Comparison of ENCODE assay signal across 1 cellular context in the genomic region with DNA sequence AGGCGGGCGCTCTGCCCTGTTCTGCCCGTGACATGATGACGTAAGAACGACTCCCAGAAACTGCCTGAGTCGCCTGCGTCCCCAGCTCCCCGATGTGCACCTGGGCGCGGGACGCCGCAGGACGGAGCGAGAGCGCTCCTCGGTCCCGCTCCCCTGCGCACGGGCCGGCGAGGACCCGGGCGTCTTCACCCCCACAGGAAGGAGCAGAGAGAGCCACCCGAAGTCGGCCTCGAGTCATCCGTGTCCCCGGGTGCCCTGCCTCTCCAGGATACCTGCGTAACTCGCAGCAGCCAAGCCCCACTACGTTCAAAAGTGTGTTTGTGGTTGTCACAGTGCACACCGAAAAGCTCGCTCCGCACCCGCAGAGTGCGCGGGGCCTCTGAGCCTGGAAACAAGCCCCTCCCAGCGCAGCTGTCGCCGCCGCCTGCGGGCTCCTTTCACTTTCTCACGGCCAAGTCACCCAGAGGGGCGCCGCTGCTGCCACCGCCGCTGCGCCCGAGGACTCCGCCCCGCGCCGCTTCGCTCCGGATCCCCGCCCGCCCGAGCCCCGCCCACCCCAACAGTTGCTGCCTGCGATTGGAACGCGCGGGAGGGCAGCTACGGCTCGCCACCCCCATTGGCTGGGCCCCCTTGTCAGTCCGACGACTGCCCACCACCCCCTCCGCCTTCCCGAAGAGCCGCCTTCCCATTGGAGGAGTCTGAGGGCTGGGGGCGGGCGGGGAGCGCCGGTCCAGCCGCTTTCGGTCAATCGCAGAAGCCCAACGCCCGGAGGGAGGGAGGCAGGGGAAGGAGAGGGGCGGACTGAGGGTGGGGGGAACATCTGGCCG.
TF ChIP-seq lines count a peak whose summit lies in the region.

No MANE protein-coding gene starts in this region.

TF ChIP-seq in HepG2, 621 proteins besides CTCF, POLR2A, EP300 and RAD21 (continued from another document and continues in another):
- TF ChIP-seq ZNF687 (CRISPR knock-in tag; IDR thresholded peaks at IDR 0.05) = peak; percentile 80
- TF ChIP-seq ZNF678 (CRISPR knock-in tag; IDR thresholded peaks at IDR 0.05) = no peak
- no peak for TF ChIP-seq ZNF484 (CRISPR knock-in tag; IDR thresholded peaks at IDR 0.05; ENCODE audit: borderline replicate concordance, low read depth)
- TF ChIP-seq SIN3A (IDR thresholded peaks at IDR 0.05; ENCODE audit: borderline replicate concordance, low read depth, low read length) = peak; percentile 65; the same call in 1 of the 2 replicates
- TF ChIP-seq, protein P1, sequence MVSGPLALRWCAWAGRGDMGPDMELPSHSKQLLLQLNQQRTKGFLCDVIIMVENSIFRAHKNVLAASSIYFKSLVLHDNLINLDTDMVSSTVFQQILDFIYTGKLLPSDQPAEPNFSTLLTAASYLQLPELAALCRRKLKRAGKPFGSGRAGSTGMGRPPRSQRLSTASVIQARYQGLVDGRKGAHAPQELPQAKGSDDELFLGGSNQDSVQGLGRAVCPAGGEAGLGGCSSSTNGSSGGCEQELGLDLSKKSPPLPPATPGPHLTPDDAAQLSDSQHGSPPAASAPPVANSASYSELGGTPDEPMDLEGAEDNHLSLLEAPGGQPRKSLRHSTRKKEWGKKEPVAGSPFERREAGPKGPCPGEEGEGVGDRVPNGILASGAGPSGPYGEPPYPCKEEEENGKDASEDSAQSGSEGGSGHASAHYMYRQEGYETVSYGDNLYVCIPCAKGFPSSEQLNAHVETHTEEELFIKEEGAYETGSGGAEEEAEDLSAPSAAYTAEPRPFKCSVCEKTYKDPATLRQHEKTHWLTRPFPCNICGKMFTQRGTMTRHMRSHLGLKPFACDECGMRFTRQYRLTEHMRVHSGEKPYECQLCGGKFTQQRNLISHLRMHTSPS (CRISPR knock-in tag; IDR thresholded peaks at IDR 0.05; ENCODE audit: low read depth) = peak; percentile 26; the same call in 1 of the 2 replicates
- no peak for TF ChIP-seq ZNF354B (CRISPR knock-in tag; IDR thresholded peaks at IDR 0.05)
- TF ChIP-seq SIX4 (CRISPR knock-in tag; IDR thresholded peaks at IDR 0.05) = no peak
- no peak for TF ChIP-seq ZNF282 (IDR thresholded peaks at IDR 0.05; ENCODE audit: partially characterized antibody)
- no peak for TF ChIP-seq NONO (IDR thresholded peaks at IDR 0.05)
- peak; percentile 64 for TF ChIP-seq NONO (CRISPR knock-in tag; conservative IDR thresholded peaks at IDR 0.05)
- TF ChIP-seq GATAD2A (CRISPR knock-in tag; IDR thresholded peaks at IDR 0.05) = no peak; the same call in 1 of the 2 replicates
- peak; percentile 52; the same call in 1 of the 2 replicates for TF ChIP-seq DNMT1 (CRISPR knock-in tag; IDR thresholded peaks at IDR 0.05)
- no peak; the same call in 1 of the 2 replicates for TF ChIP-seq PHF21A (CRISPR knock-in tag; IDR thresholded peaks at IDR 0.05)
- no peak for TF ChIP-seq ZHX2 (IDR thresholded peaks at IDR 0.05; ENCODE audit: low read depth)
- no peak for TF ChIP-seq ZHX2 (CRISPR knock-in tag; IDR thresholded peaks at IDR 0.05; ENCODE audit: borderline replicate concordance)
- 0 out of 2 replicates have a peak, but pooled peaks have one; percentile 26 for TF ChIP-seq TFDP2 (CRISPR knock-in tag; IDR thresholded peaks at IDR 0.05)
- TF ChIP-seq TRAFD1 (CRISPR knock-in tag; IDR thresholded peaks at IDR 0.05; ENCODE audit: borderline replicate concordance) = no peak
- no peak for TF ChIP-seq CCAR2 (optimal IDR thresholded peaks at IDR 0.05; ENCODE audit: low read depth, low read length)
- 0 out of 2 replicates have a peak, but pooled peaks have one; percentile 43 for TF ChIP-seq ZNF337 (CRISPR knock-in tag; IDR thresholded peaks at IDR 0.05; ENCODE audit: borderline replicate concordance, low read depth)
- no peak for TF ChIP-seq ZNF10 (CRISPR knock-in tag; IDR thresholded peaks at IDR 0.05; ENCODE audit: borderline replicate concordance, low read depth)
- TF ChIP-seq CBFB (CRISPR knock-in tag; IDR thresholded peaks at IDR 0.05) = no peak
- 0 out of 2 replicates have a peak, but pooled peaks have one; percentile 21 for TF ChIP-seq ZNF362 (CRISPR knock-in tag; IDR thresholded peaks at IDR 0.05; ENCODE audit: borderline replicate concordance)
- TF ChIP-seq FUBP1 (CRISPR knock-in tag; IDR thresholded peaks at IDR 0.05; ENCODE audit: borderline replicate concordance) = no peak
- TF ChIP-seq FOXK1 (CRISPR knock-in tag; IDR thresholded peaks at IDR 0.05; ENCODE audit: borderline replicate concordance, low read depth) = no peak
- TF ChIP-seq NKX3-1 (CRISPR knock-in tag; IDR thresholded peaks at IDR 0.05) = no peak
- TF ChIP-seq ZHX1 (CRISPR knock-in tag; IDR thresholded peaks at IDR 0.05; ENCODE audit: low read depth) = peak; percentile 62; the same call in 1 of the 2 replicates
- no peak for TF ChIP-seq SMARCE1 (IDR thresholded peaks at IDR 0.05; ENCODE audit: borderline replicate concordance)
- 0 out of 2 replicates have a peak, but pooled peaks have one; percentile 51 for TF ChIP-seq ZNF33B (CRISPR knock-in tag; IDR thresholded peaks at IDR 0.05)
- TF ChIP-seq BORCS8-MEF2B (CRISPR knock-in tag; IDR thresholded peaks at IDR 0.05) = peak; percentile 42; the same call in 1 of the 2 replicates
